8 cellular contexts compared by ENCODE assay signal in genomic region chrX:120244735-120245498, GRCh38. TPM values are rescaled to one million over a fixed set of nuclear protein-coding genes. Genes with fewer than 3 reads are reported as not detected.
DNase-seq lines count a peak whose midpoint lies in the region; ATAC-seq and TF ChIP-seq lines count a peak whose summit lies in the region.

No MANE protein-coding gene starts in this region.

- H3K9me3 ChIP-seq in MG63 (no peaks in the 10 kb centered on the region), SK-N-MC (ENCODE audit: low read depth, low read length) (no peaks in the 10 kb centered on the region), upper lobe of right lung (no peaks in the 10 kb centered on the region)

- no peaks in the 10 kb centered on the region for H3K36me3 ChIP-seq in MG63
- H3K36me3 ChIP-seq in SK-N-MC (ENCODE audit: insufficient read depth, low read length), result no peaks in the 10 kb centered on the region
- no peaks in the 10 kb centered on the region for H3K36me3 ChIP-seq in upper lobe of right lung

- peak overlapping the region; percentile 86 to 97 for H3K27ac Mint-ChIP-seq in activated naive CD4-positive, alpha-beta T cell treated with anti-CD3 and anti-CD28 coated beads, Interleukin-2, amount 50 U/mL, for 72 hours
- peak overlapping the region; percentile 93 for H3K27ac Mint-ChIP-seq in osteocyte (ENCODE audit: unreplicated experiment)

- H3K4me1 Mint-ChIP-seq in osteocyte (ENCODE audit: unreplicated experiment), result peaks cover 11% of the 10 kb centered on the region

- peaks cover 9 to 13% of the 10 kb centered on the region in 2 donors for H3K36me3 Mint-ChIP-seq in activated naive CD4-positive, alpha-beta T cell treated with anti-CD3 and anti-CD28 coated beads, Interleukin-2, amount 50 U/mL, for 72 hours
- H3K36me3 Mint-ChIP-seq in osteocyte (ENCODE audit: unreplicated experiment), result no peaks in the 10 kb centered on the region

- ATAC-seq in activated naive CD4-positive, alpha-beta T cell treated with anti-CD3 and anti-CD28 coated beads, Interleukin-2, amount 50 U/mL, for 72 hours, result peak; percentile 89 to 94
- ATAC-seq in Right ventricle myocardium inferior, result peak; percentile 84
- peak; percentile 97 for ATAC-seq in upper lobe of right lung

- H3K9me3 Mint-ChIP-seq in activated naive CD4-positive, alpha-beta T cell treated with anti-CD3 and anti-CD28 coated beads, Interleukin-2, amount 50 U/mL, for 72 hours, result no peaks in the 10 kb centered on the region
- H3K9me3 Mint-ChIP-seq in osteocyte (ENCODE audit: unreplicated experiment), result no peaks in the 10 kb centered on the region

- H3K27ac ChIP-seq in SK-N-MC, result no peak overlapping the region
- peak overlapping the region; percentile 90 for H3K27ac ChIP-seq in upper lobe of right lung

- DNase-seq in GDM1 (lab: John Stamatoyannopoulos, UW), result peak; percentile 39
- peak; percentile 62 for DNase-seq in HCEC 1CT
- DNase-seq in MG63, result peak; percentile 51
- no peak for DNase-seq in SK-N-MC (ENCODE audit: low read depth, low spot score)
- DNase-seq in activated naive CD4-positive, alpha-beta T cell treated with anti-CD3 and anti-CD28 coated beads, Interleukin-2, amount 50 U/mL, for 72 hours (ENCODE audit: low spot score in 2 of 2), result peak; percentile 51 to 63
- peak; percentile 84 for DNase-seq in Right ventricle myocardium inferior (ENCODE audit: missing footprints)
- peak; percentile 86 for DNase-seq in osteocyte (ENCODE audit: extremely low spot score, unreplicated experiment)
- peak; percentile 81 for DNase-seq in upper lobe of right lung

- H3K27me3 Mint-ChIP-seq in osteocyte (ENCODE audit: unreplicated experiment), result peaks cover 2% of the 10 kb centered on the region

- peak overlapping the region; percentile 88 for H3K4me3 Mint-ChIP-seq in osteocyte (ENCODE audit: unreplicated experiment)

- H3K4me1 ChIP-seq in upper lobe of right lung, result no peaks in the 10 kb centered on the region

- H3K27me3 ChIP-seq in MG63 (no peaks in the 10 kb centered on the region), upper lobe of right lung (no peaks in the 10 kb centered on the region)

- H3K9ac ChIP-seq in SK-N-MC (ENCODE audit: insufficient read length), result peak overlapping the region; percentile 55

- no peak for TF ChIP-seq CTCF in osteocyte (IDR thresholded peaks at IDR 0.05)
- TF ChIP-seq CTCF in upper lobe of right lung (IDR thresholded peaks at IDR 0.05), result no peak

- intact Hi-C loops in Right ventricle myocardium inferior (cut with DNase I), result no loop called here
- intact Hi-C loops in upper lobe of right lung (cut with DNase I), result no loop called here

- H3K4me3 ChIP-seq in MG63, result peak overlapping the region; percentile 76
- peak overlapping the region; percentile 76 for H3K4me3 ChIP-seq in SK-N-MC
- H3K4me3 ChIP-seq in upper lobe of right lung, result peak overlapping the region; percentile 64

RNA-seq across cellular contexts. Expression of gene ZBTB33, which starts 5.7 kb away (rescaled TPM):
- 8.2 and 16.5 TPM in 2 replicates for total RNA-seq in MG63 (2014; rRNA removed; shearing (Covaris generic); ENCODE audit: low replicate concordance)
- total RNA-seq in activated naive CD4-positive, alpha-beta T cell treated with anti-CD3 and anti-CD28 coated beads, Interleukin-2, amount 50 U/mL, for 72 hours, result 10 to 100 TPM; 12.3 to 12.8 TPM
- total RNA-seq in Right ventricle myocardium inferior (6.8 TPM), osteocyte (14.3 and 14.8 TPM in 2 replicates), upper lobe of right lung (15.3 TPM)
